Comparison of ENCODE assay signal across 8 cellular contexts in genomic region chr11:18727499-18728236, GRCh38. TPM values are rescaled to one million over a fixed set of nuclear protein-coding genes. Genes with fewer than 3 reads are reported as not detected.
A peak's percentile ranks its signal among the peaks of the same experiment; 100 is the strongest.
DNase-seq lines count a peak whose midpoint lies in the region; ATAC-seq and TF ChIP-seq lines count a peak whose summit lies in the region.

No MANE protein-coding gene starts in this region.

- H4K20me1 ChIP-seq in PC-9 (ENCODE audit: insufficient read depth), result no peaks in the 10 kb centered on the region

- H3K9me3 ChIP-seq in PC-9 (ENCODE audit: insufficient read depth, low read depth), result no peaks in the 10 kb centered on the region

- H3K4me3 ChIP-seq in PC-9, result no peak overlapping the region

- CTCF ChIA-PET in PC-9 (lab: Charles Lee), result interaction anchor here (0.5 to 1.1 kb wide), 4 partner anchors 22 to 1194 kb away, joined by 3 to 5 read pairs (median 4); no protein-coding TSS in a partner anchor

- no peaks in the 10 kb centered on the region for H3F3A ChIP-seq in PC-9 (ENCODE audit: insufficient read depth, low read depth)

- H2AFZ ChIP-seq in PC-9, result no peak overlapping the region

- DNase-seq in D341Med (ENCODE audit: low spot score) (peak; percentile 75), PC-9 (peak in 1 of 2 experiments; percentile 35), left cardiac atrium (peak; percentile 43), cerebellar nuclear complex (lab: John Stamatoyannopoulos, UW) (no peak), KG1 (lab: John Stamatoyannopoulos, UW) (no peak)
- peak; percentile 43 for DNase-seq in stimulated activated CD4-positive, alpha-beta T cell treated with anti-CD3 and anti-CD28 coated beads, Interleukin-12 subunit alpha, Interleukin-12 subunit beta, amount 100 ng/mL, for 4 hours

- H3K4me3 Mint-ChIP-seq in activated naive CD4-positive, alpha-beta T cell treated with anti-CD3 and anti-CD28 coated beads, Interleukin-2, amount 50 U/mL, for 24 hours, result no peak overlapping the region

- intact Hi-C loops in PC-9 (cut with micrococcal nuclease; ENCODE audit: unreplicated experiment), result no loop called here
- intact Hi-C loops in left cardiac atrium (cut with DNase I), result loop anchor here in 1 of 2 donors (10.0 kb wide), 1 partner anchor 183 kb away; no protein-coding TSS in a partner anchor

- no peaks in the 10 kb centered on the region for H3K9me2 ChIP-seq in PC-9 (ENCODE audit: insufficient read depth)

- no peaks in the 10 kb centered on the region for H3K79me2 ChIP-seq in PC-9 (ENCODE audit: low read depth)

- no peaks in the 10 kb centered on the region for H3K36me3 Mint-ChIP-seq in activated naive CD4-positive, alpha-beta T cell treated with anti-CD3 and anti-CD28 coated beads, Interleukin-2, amount 50 U/mL, for 24 hours

- no peak overlapping the region for H3K27ac ChIP-seq in PC-9

- H3K27me3 Mint-ChIP-seq in activated naive CD4-positive, alpha-beta T cell treated with anti-CD3 and anti-CD28 coated beads, Interleukin-2, amount 50 U/mL, for 24 hours, result no peaks in the 10 kb centered on the region

- H3K4me1 ChIP-seq in PC-9 (replicated peaks; ENCODE audit: insufficient read depth), result 0 out of 2 replicates have a peak, but pooled peaks cover under 1% of the 10 kb centered on the region

- ATAC-seq in GM21515 (IDR thresholded peaks at IDR 0.05; ENCODE audit: unreplicated experiment) (peak; percentile 47), left cardiac atrium (peak; percentile 39 to 50)

- H3K9me3 Mint-ChIP-seq in activated naive CD4-positive, alpha-beta T cell treated with anti-CD3 and anti-CD28 coated beads, Interleukin-2, amount 50 U/mL, for 24 hours, result no peaks in the 10 kb centered on the region

- TF ChIP-seq CTCF in PC-9 (conservative IDR thresholded peaks at IDR 0.05), result peak; percentile 89

- no peak overlapping the region for H3K4me2 ChIP-seq in PC-9

- H3K4me1 Mint-ChIP-seq in activated naive CD4-positive, alpha-beta T cell treated with anti-CD3 and anti-CD28 coated beads, Interleukin-2, amount 50 U/mL, for 24 hours, result peaks cover 14% of the 10 kb centered on the region

- POLR2A ChIA-PET in PC-9 (lab: Charles Lee; ENCODE audit: unreplicated experiment), result interaction anchor here (0.5 to 0.6 kb wide), 2 partner anchors 17 to 746 kb away, joined by 3 to 4 read pairs; no protein-coding TSS in a partner anchor

- no peaks in the 10 kb centered on the region for H3K36me3 ChIP-seq in PC-9 (ENCODE audit: low read depth)

- peak overlapping the region; percentile 1 for H3K27ac Mint-ChIP-seq in activated naive CD4-positive, alpha-beta T cell treated with anti-CD3 and anti-CD28 coated beads, Interleukin-2, amount 50 U/mL, for 24 hours

- no peaks in the 10 kb centered on the region for H3K27me3 ChIP-seq in PC-9 (ENCODE audit: insufficient read depth, low read depth)

- no TSS peak for BruUV-seq in PC-9 (replicated peaks; lab: Mats Ljungman, UMichigan)

RNA-seq across cellular contexts. Expression of gene IGSF22, which starts 1.7 kb away (rescaled TPM):
- total RNA-seq in PC-9 (2021) (0.33 and 0.63 TPM in 2 replicates), left cardiac atrium (1 to 10 TPM; 1.7 to 2.4 TPM)

RNA-seq across cellular contexts. Expression of gene TMEM86A, which starts 29.1 kb away (rescaled TPM):
- total RNA-seq in PC-9 (2021) (1.4 and 2.1 TPM in 2 replicates), left cardiac atrium (1 to 10 TPM; 3.9 to 4.8 TPM)

Comparison
In these comparisons a context has a peak if more than half of its experiments do, and no peak if none do; other contexts are left out.
1. DNase-seq: peak in D341Med (single experiment), left cardiac atrium (single experiment) and stimulated activated CD4-positive, alpha-beta T cell treated with anti-CD3 and anti-CD28 coated beads, Interleukin-12 subunit alpha, Interleukin-12 subunit beta, amount 100 ng/mL, for 4 hours (single experiment); none in cerebellar nuclear complex (0 of 2) and KG1 (single experiment).